1 cellular context compared by ENCODE assay signal in the genomic region with DNA sequence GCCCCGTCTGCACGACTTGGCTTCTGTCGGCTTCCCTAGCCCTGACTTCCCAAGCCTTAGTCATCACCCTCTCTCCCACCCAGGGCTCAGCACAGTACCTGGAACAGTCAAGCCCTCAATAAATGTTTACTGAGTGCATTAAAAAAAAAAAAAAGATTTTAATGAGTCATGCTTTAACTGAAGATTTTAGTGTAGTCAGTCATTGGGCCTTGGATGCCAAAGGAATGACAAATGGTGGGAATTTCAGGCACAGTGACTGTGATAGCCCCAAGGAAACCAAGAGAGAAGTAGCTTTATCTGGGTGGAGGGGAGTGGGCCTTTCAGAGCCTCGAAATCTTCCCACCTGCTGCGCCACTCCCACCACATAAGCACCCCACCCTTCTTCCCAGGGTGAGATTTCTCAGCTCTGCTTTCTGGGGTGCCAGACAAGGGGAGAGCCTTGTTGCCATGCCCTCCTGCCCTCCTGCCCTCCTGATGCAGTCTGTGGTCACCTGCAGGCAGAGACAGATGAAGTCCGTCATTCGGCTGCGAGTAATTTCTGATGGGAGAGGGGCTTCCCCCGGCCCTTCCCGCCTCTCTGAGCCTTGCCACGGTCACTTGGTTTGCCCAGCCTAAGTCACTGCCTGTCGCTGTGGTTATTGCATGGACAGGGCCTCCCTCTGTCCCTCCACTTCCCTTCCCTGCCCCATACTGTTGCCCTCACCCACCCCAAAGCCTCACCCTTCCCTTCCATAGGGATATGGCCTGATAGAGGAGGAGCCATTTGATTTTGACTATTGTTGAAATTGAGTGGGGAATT.
A peak's percentile ranks its signal among the peaks of the same experiment; 100 is the strongest.
TF ChIP-seq lines count a peak whose summit lies in the region.

No MANE protein-coding gene starts in this region.

TF ChIP-seq in HEK293, 187 proteins besides CTCF, POLR2A, EP300 and RAD21 (continued from another document and continues in another):
- peak; percentile 69; the same call in 1 of the 2 replicates for TF ChIP-seq HOXD13 (CRISPR knock-in tag; IDR thresholded peaks at IDR 0.05; ENCODE audit: borderline replicate concordance)
- TF ChIP-seq, protein P1, sequence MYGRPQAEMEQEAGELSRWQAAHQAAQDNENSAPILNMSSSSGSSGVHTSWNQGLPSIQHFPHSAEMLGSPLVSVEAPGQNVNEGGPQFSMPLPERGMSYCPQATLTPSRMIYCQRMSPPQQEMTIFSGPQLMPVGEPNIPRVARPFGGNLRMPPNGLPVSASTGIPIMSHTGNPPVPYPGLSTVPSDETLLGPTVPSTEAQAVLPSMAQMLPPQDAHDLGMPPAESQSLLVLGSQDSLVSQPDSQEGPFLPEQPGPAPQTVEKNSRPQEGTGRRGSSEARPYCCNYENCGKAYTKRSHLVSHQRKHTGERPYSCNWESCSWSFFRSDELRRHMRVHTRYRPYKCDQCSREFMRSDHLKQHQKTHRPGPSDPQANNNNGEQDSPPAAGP (tag by site-specific recombination; IDR thresholded peaks at IDR 0.05) = peak; percentile 81
- TF ChIP-seq, protein P2, sequence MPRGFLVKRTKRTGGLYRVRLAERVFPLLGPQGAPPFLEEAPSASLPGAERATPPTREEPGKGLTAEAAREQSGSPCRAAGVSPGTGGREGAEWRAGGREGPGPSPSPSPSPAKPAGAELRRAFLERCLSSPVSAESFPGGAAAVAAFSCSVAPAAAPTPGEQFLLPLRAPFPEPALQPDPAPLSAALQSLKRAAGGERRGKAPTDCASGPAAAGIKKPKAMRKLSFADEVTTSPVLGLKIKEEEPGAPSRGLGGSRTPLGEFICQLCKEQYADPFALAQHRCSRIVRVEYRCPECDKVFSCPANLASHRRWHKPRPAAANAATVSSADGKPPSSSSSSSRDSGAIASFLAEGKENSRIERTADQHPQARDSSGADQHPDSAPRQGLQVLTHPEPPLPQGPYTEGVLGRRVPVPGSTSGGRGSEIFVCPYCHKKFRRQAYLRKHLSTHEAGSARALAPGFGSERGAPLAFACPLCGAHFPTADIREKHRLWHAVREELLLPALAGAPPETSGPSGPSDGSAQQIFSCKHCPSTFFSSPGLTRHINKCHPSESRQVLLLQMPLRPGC (tag by site-specific recombination; IDR thresholded peaks at IDR 0.05) = 0 out of 2 replicates have a peak, but pooled peaks have one; percentile 76
- no peak for TF ChIP-seq ZNF585B (tag by site-specific recombination; IDR thresholded peaks at IDR 0.05)
- TF ChIP-seq SALL2 (tag by site-specific recombination; IDR thresholded peaks at IDR 0.05; ENCODE audit: borderline replicate concordance) = no peak
- TF ChIP-seq KLF16 (tag by site-specific recombination; IDR thresholded peaks at IDR 0.05) = peak; percentile 31; the same call in 1 of the 2 replicates
- TF ChIP-seq MEIS1 (CRISPR knock-in tag; IDR thresholded peaks at IDR 0.05; ENCODE audit: borderline replicate concordance) = peak; percentile 77; the same call in 1 of the 2 replicates
- TF ChIP-seq, protein P3, sequence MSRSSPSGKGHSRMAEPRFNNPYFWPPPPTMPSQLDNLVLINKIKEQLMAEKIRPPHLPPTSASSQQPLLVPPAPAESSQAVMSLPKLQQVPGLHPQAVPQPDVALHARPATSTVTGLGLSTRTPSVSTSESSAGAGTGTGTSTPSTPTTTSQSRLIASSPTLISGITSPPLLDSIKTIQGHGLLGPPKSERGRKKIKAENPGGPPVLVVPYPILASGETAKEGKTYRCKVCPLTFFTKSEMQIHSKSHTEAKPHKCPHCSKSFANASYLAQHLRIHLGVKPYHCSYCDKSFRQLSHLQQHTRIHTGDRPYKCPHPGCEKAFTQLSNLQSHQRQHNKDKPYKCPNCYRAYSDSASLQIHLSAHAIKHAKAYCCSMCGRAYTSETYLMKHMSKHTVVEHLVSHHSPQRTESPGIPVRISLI (tag by site-specific recombination; IDR thresholded peaks at IDR 0.05) = peak; percentile 98
- TF ChIP-seq IKZF3 (tag by site-specific recombination; IDR thresholded peaks at IDR 0.05) = peak; percentile 64; the same call in 1 of the 2 replicates
- peak; percentile 90; the same call in 1 of the 2 replicates for TF ChIP-seq ZNF24 (tag by site-specific recombination; IDR thresholded peaks at IDR 0.05)
- TF ChIP-seq SP2 (tag by site-specific recombination; IDR thresholded peaks at IDR 0.05) = peak; percentile 28; the same call in 1 of the 2 replicates
- TF ChIP-seq ZNF843 (tag by site-specific recombination; IDR thresholded peaks at IDR 0.05) = peak; percentile 52
- TF ChIP-seq ZNF394 (tag by site-specific recombination; IDR thresholded peaks at IDR 0.05; ENCODE audit: borderline replicate concordance) = peak; percentile 71
- TF ChIP-seq ZBTB48 (tag by site-specific recombination; IDR thresholded peaks at IDR 0.05) = peak; percentile 78
- TF ChIP-seq, protein P4, sequence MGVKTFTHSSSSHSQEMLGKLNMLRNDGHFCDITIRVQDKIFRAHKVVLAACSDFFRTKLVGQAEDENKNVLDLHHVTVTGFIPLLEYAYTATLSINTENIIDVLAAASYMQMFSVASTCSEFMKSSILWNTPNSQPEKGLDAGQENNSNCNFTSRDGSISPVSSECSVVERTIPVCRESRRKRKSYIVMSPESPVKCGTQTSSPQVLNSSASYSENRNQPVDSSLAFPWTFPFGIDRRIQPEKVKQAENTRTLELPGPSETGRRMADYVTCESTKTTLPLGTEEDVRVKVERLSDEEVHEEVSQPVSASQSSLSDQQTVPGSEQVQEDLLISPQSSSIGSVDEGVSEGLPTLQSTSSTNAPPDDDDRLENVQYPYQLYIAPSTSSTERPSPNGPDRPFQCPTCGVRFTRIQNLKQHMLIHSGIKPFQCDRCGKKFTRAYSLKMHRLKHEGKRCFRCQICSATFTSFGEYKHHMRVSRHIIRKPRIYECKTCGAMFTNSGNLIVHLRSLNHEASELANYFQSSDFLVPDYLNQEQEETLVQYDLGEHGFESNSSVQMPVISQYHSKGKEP (tag by site-specific recombination; IDR thresholded peaks at IDR 0.05) = peak; percentile 74; the same call in 1 of the 2 replicates
- no peak for TF ChIP-seq MZF1 (tag by site-specific recombination; IDR thresholded peaks at IDR 0.05; ENCODE audit: borderline replicate concordance)
- TF ChIP-seq, protein P5, sequence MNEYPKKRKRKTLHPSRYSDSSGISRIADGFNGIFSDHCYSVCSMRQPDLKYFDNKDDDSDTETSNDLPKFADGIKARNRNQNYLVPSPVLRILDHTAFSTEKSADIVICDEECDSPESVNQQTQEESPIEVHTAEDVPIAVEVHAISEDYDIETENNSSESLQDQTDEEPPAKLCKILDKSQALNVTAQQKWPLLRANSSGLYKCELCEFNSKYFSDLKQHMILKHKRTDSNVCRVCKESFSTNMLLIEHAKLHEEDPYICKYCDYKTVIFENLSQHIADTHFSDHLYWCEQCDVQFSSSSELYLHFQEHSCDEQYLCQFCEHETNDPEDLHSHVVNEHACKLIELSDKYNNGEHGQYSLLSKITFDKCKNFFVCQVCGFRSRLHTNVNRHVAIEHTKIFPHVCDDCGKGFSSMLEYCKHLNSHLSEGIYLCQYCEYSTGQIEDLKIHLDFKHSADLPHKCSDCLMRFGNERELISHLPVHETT (tag by site-specific recombination; IDR thresholded peaks at IDR 0.05) = peak; percentile 89; the same call in 1 of the 2 replicates
- TF ChIP-seq TRIM28 (IDR thresholded peaks at IDR 0.05; ENCODE audit: borderline replicate concordance, low read length) = peak; percentile 23; the same call in 1 of the 2 replicates
- TF ChIP-seq ZNF600 (tag by site-specific recombination; IDR thresholded peaks at IDR 0.05) = peak; percentile 65; the same call in 1 of the 2 replicates
- peak; percentile 85 for TF ChIP-seq KLF10 (tag by site-specific recombination; IDR thresholded peaks at IDR 0.05)
- TF ChIP-seq, protein P6, sequence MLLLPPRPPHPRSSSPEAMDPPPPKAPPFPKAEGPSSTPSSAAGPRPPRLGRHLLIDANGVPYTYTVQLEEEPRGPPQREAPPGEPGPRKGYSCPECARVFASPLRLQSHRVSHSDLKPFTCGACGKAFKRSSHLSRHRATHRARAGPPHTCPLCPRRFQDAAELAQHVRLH (tag by site-specific recombination; IDR thresholded peaks at IDR 0.05) = no peak
- peak; percentile 81 for TF ChIP-seq ZBTB21 (tag by site-specific recombination; IDR thresholded peaks at IDR 0.05)
- TF ChIP-seq ZXDB (tag by site-specific recombination; IDR thresholded peaks at IDR 0.05) = peak; percentile 78
- TF ChIP-seq ZIC2 (tag by site-specific recombination; IDR thresholded peaks at IDR 0.05) = peak; percentile 55; the same call in 1 of the 2 replicates
- 0 out of 2 replicates have a peak, but pooled peaks have one; percentile 23 for TF ChIP-seq ZNF341 (tag by site-specific recombination; IDR thresholded peaks at IDR 0.05; ENCODE audit: low read depth)
- 0 out of 2 replicates have a peak, but pooled peaks have one; percentile 49 for TF ChIP-seq ZBTB17 (tag by site-specific recombination; IDR thresholded peaks at IDR 0.05)
- TF ChIP-seq KLF8 (tag by site-specific recombination; IDR thresholded peaks at IDR 0.05) = peak; percentile 87
- TF ChIP-seq SCRT2 (tag by site-specific recombination; IDR thresholded peaks at IDR 0.05) = peak; percentile 75
- peak; percentile 55; the same call in 1 of the 2 replicates for TF ChIP-seq ZFP37 (tag by site-specific recombination; IDR thresholded peaks at IDR 0.05)
- TF ChIP-seq REPIN1 (tag by site-specific recombination; IDR thresholded peaks at IDR 0.05; ENCODE audit: low read depth) = no peak
- no peak for TF ChIP-seq ZNF521 (tag by site-specific recombination; IDR thresholded peaks at IDR 0.05)
- 0 out of 2 replicates have a peak, but pooled peaks have one; percentile 32 for TF ChIP-seq SP3 (tag by site-specific recombination; IDR thresholded peaks at IDR 0.05)
- no peak for TF ChIP-seq HOXC10 (CRISPR knock-in tag; IDR thresholded peaks at IDR 0.05)
- peak; percentile 96 for TF ChIP-seq SP7 (tag by site-specific recombination; IDR thresholded peaks at IDR 0.05)
- peak; percentile 66; the same call in 1 of the 2 replicates for TF ChIP-seq ZSCAN30 (tag by site-specific recombination; IDR thresholded peaks at IDR 0.05)
- TF ChIP-seq, protein P7, sequence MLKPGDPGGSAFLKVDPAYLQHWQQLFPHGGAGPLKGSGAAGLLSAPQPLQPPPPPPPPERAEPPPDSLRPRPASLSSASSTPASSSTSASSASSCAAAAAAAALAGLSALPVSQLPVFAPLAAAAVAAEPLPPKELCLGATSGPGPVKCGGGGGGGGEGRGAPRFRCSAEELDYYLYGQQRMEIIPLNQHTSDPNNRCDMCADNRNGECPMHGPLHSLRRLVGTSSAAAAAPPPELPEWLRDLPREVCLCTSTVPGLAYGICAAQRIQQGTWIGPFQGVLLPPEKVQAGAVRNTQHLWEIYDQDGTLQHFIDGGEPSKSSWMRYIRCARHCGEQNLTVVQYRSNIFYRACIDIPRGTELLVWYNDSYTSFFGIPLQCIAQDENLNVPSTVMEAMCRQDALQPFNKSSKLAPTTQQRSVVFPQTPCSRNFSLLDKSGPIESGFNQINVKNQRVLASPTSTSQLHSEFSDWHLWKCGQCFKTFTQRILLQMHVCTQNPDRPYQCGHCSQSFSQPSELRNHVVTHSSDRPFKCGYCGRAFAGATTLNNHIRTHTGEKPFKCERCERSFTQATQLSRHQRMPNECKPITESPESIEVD (tag by site-specific recombination; IDR thresholded peaks at IDR 0.05) = peak; percentile 85
- TF ChIP-seq HOXA7 (CRISPR knock-in tag; IDR thresholded peaks at IDR 0.05; ENCODE audit: borderline replicate concordance) = no peak
- peak; percentile 17; the same call in 1 of the 2 replicates for TF ChIP-seq ZBTB1 (tag by site-specific recombination; IDR thresholded peaks at IDR 0.05)
- peak; percentile 86 for TF ChIP-seq ZNF664 (tag by site-specific recombination; IDR thresholded peaks at IDR 0.05)
- peak; percentile 89 for TF ChIP-seq GFI1B (tag by site-specific recombination; IDR thresholded peaks at IDR 0.05)
- TF ChIP-seq GLIS1 (tag by site-specific recombination; IDR thresholded peaks at IDR 0.05) = peak; percentile 86
- peak; percentile 93 for TF ChIP-seq ZNF184 (tag by site-specific recombination; IDR thresholded peaks at IDR 0.05)
- TF ChIP-seq, protein P8, sequence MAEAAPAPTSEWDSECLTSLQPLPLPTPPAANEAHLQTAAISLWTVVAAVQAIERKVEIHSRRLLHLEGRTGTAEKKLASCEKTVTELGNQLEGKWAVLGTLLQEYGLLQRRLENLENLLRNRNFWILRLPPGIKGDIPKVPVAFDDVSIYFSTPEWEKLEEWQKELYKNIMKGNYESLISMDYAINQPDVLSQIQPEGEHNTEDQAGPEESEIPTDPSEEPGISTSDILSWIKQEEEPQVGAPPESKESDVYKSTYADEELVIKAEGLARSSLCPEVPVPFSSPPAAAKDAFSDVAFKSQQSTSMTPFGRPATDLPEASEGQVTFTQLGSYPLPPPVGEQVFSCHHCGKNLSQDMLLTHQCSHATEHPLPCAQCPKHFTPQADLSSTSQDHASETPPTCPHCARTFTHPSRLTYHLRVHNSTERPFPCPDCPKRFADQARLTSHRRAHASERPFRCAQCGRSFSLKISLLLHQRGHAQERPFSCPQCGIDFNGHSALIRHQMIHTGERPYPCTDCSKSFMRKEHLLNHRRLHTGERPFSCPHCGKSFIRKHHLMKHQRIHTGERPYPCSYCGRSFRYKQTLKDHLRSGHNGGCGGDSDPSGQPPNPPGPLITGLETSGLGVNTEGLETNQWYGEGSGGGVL (tag by site-specific recombination; IDR thresholded peaks at IDR 0.05) = peak; percentile 30; the same call in 1 of the 2 replicates
- TF ChIP-seq BCL11A (tag by site-specific recombination; IDR thresholded peaks at IDR 0.05; ENCODE audit: low read depth) = peak; percentile 85
- peak; percentile 76 for TF ChIP-seq KLF1 (tag by site-specific recombination; IDR thresholded peaks at IDR 0.05)
- peak; percentile 99 for TF ChIP-seq ZBTB20 (tag by site-specific recombination; IDR thresholded peaks at IDR 0.05)
- peak; percentile 30; the same call in 1 of the 2 replicates for TF ChIP-seq KLF9 (tag by site-specific recombination; IDR thresholded peaks at IDR 0.05; ENCODE audit: low read depth)
- TF ChIP-seq ZNF623 (tag by site-specific recombination; IDR thresholded peaks at IDR 0.05) = peak; percentile 7; the same call in 1 of the 2 replicates
- peak; percentile 78 for TF ChIP-seq ZNF366 (tag by site-specific recombination; conservative IDR thresholded peaks at IDR 0.05)
